12 cellular contexts compared by ENCODE assay signal in the genomic region with DNA sequence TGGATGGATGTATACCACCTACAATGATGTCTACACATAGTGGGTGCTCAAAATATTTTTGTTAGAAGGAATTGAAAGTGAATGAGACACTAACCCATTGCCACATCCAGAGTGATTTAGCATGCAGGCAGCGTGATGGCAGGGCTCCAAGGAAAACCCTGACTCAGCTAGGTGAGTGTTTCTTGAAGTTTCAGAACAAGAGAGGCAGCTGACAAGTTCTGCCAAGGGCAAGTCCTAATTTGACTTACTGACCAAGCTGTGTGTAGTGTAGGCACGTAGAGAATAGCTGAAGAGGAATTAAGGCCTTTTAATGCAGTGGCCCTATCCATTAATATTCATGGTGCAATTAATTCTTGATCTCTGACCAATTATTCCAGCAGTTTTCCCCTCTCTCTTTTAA.
A peak's percentile ranks its signal among the peaks of the same experiment; 100 is the strongest.
DNase-seq lines count a peak whose midpoint lies in the region; ATAC-seq, FAIRE-seq and TF ChIP-seq lines count a peak whose summit lies in the region.
"Had no signal": no experiment of that assay in that cellular context is flagged by ENCODE, and none has a peak within 500 bp of the region (broad histone marks: within the 10 kb centered on the region; RNA-seq: fewer than 3 reads in every experiment).

No MANE protein-coding gene starts in this region.

- H3K36me3 ChIP-seq in MG63 (no peaks in the 10 kb centered on the region), keratinocyte (ENCODE audit: control insufficient read depth in 2 of 2, extremely low read depth in 1 of 2, insufficient read depth in 2 of 2, low read length in 2 of 2) (no peaks in the 10 kb centered on the region)
- H3K36me3 ChIP-seq: brain microvascular endothelial cell, right lobe of liver had no signal

- H2AFZ ChIP-seq in keratinocyte (ENCODE audit: control insufficient read depth, low read length) = no peak overlapping the region

- intact Hi-C loops in left ventricle myocardium superior (cut with micrococcal nuclease) (no loop called here), cardiac septum (cut with DNase I) (no loop called here)

- no peak overlapping the region for H3K9ac ChIP-seq in keratinocyte (ENCODE audit: control insufficient read depth, extremely low read depth, insufficient read depth, low read length)

- peak; percentile 65 for FAIRE-seq in GM18507 (lab: Jason Lieb, UNC)
- FAIRE-seq in keratinocyte (lab: Jason Lieb, UNC) = peak; percentile 96

- no peaks in the 10 kb centered on the region for H3K79me2 ChIP-seq in keratinocyte (ENCODE audit: control insufficient read depth, insufficient read depth, low read length)

- DNase-seq in GM18507 (ENCODE audit: extremely low spot score, insufficient read length, low read depth) = no peak
- peak; percentile 53 for DNase-seq in MG63
- DNase-seq in keratinocyte (ENCODE audit: low read depth, low spot score) = peak; percentile 21
- DNase-seq in NCI-H1092 (lab: John Stamatoyannopoulos, UW) = no peak
- DNase-seq in left ventricle myocardium superior = no peak
- DNase-seq in NCI-H1436 (lab: John Stamatoyannopoulos, UW) = no peak
- no peak for DNase-seq in cardiac septum (ENCODE audit: low spot score)
- DNase-seq: brain microvascular endothelial cell had no signal

- dilution Hi-C loops in keratinocyte (cut with MboI; ENCODE audit: extremely low pct_ligation_motif_present, low sequenced_read_pairs) = no loop called here

- H3K9me1 ChIP-seq in keratinocyte (ENCODE audit: control insufficient read depth, extremely low read depth, insufficient read depth, low read length) = no peaks in the 10 kb centered on the region

- peak overlapping the region; percentile 22 for H3K4me2 ChIP-seq in keratinocyte (ENCODE audit: control insufficient read depth, extremely low read depth, insufficient read depth, low read depth, low read length)

- H3K27ac ChIP-seq in keratinocyte (ENCODE audit: control insufficient read depth, insufficient read depth, low read length) = peak overlapping the region; percentile 41
- H3K27ac ChIP-seq: brain microvascular endothelial cell, C4-2B, right lobe of liver had no signal

- H4K20me1 ChIP-seq in keratinocyte (ENCODE audit: control insufficient read depth, extremely low read depth, insufficient read depth, low read length) = no peaks in the 10 kb centered on the region

- no peak overlapping the region for H3K4me3 ChIP-seq in MG63
- no peak overlapping the region for H3K4me3 ChIP-seq in keratinocyte (ENCODE audit: control insufficient read depth in 2 of 3, extremely low read depth in 1 of 3, insufficient read depth in 2 of 3, low read depth in 1 of 3, low read length in 3 of 3)
- H3K4me3 ChIP-seq: right lobe of liver had no signal

- no peaks in the 10 kb centered on the region for H3K9me3 ChIP-seq in MG63
- no peaks in the 10 kb centered on the region for H3K9me3 ChIP-seq in keratinocyte (ENCODE audit: control insufficient read depth, low read depth, low read length)
- H3K9me3 ChIP-seq: right lobe of liver had no signal

- H3K4me1 ChIP-seq in keratinocyte (ENCODE audit: control insufficient read depth, extremely low read depth, insufficient read depth, low read length) = peaks cover 23% of the 10 kb centered on the region
- H3K4me1 ChIP-seq: right lobe of liver had no signal

- H3K27me3 ChIP-seq in MG63 (no peaks in the 10 kb centered on the region), keratinocyte (ENCODE audit: control insufficient read depth, extremely low read depth, insufficient read depth, low read length) (no peaks in the 10 kb centered on the region)
- H3K27me3 ChIP-seq: brain microvascular endothelial cell, right lobe of liver had no signal

- TF ChIP-seq CTCF in keratinocyte (optimal IDR thresholded peaks at IDR 0.05 in 1 of 3, IDR thresholded peaks at IDR 0.05 in 1 of 3, conservative IDR thresholded peaks at IDR 0.05 in 1 of 3; ENCODE audit: extremely low read depth in 1 of 3, insufficient read depth in 2 of 3, low read length in 3 of 3) = no peak

- ATAC-seq in GM21619 (IDR thresholded peaks at IDR 0.05; ENCODE audit: unreplicated experiment) (peak; percentile 54), left ventricle myocardium superior (no peak)
- ATAC-seq: SK-N-SH treated with all-trans-retinoic acid at 6 μM for 48 hours had no signal

Comparison
In these comparisons a context has a peak if more than half of its experiments do, and no peak if none do; other contexts are left out.
1. DNase-seq: peak in MG63 (single experiment) and keratinocyte (single experiment); none in GM18507 (single experiment), NCI-H1092 (single experiment), left ventricle myocardium superior (single experiment), NCI-H1436 (single experiment) and cardiac septum (single experiment).